26 cellular contexts compared by ENCODE assay signal in genomic region chr3:139131951-139132350, GRCh38.
"Had no signal": no experiment of that assay in that cellular context is flagged by ENCODE, and none has a peak within 500 bp of the region (broad histone marks: within the 10 kb centered on the region; RNA-seq: fewer than 3 reads in every experiment).

No MANE protein-coding gene starts in this region.

- H3K9me3 Mint-ChIP-seq: activated CD8-positive, alpha-beta T cell treated with anti-CD3 and anti-CD28 coated beads for 36 hours; activated naive CD4-positive, alpha-beta T cell treated with anti-CD3 and anti-CD28 coated beads for 36 hours; activated naive CD4-positive, alpha-beta T cell treated with anti-CD3 and anti-CD28 coated beads, Interleukin-2, amount 50 U/mL, for 24 hours; activated naive CD8-positive, alpha-beta T cell treated with anti-CD3 and anti-CD28 coated beads for 36 hours; activated naive CD8-positive, alpha-beta T cell treated with anti-CD3 and anti-CD28 coated beads, Interleukin-2, amount 50 U/mL, for 24 hours; activated T-cell treated with anti-CD3 and anti-CD28 coated beads, Interleukin-2, amount 50 U/mL, for 4 hours; activated T-helper 17 cell treated with anti-CD3 and anti-CD28 coated beads, Interleukin-2, amount 50 U/mL, for 72 hours; WTC11 had no signal

- H3K27ac Mint-ChIP-seq: activated CD8-positive, alpha-beta T cell treated with anti-CD3 and anti-CD28 coated beads for 36 hours; activated naive CD4-positive, alpha-beta T cell treated with anti-CD3 and anti-CD28 coated beads for 36 hours; activated naive CD4-positive, alpha-beta T cell treated with anti-CD3 and anti-CD28 coated beads, Interleukin-2, amount 50 U/mL, for 24 hours; activated naive CD8-positive, alpha-beta T cell treated with anti-CD3 and anti-CD28 coated beads for 36 hours; activated naive CD8-positive, alpha-beta T cell treated with anti-CD3 and anti-CD28 coated beads, Interleukin-2, amount 50 U/mL, for 24 hours; activated T-helper 17 cell treated with anti-CD3 and anti-CD28 coated beads, Interleukin-2, amount 50 U/mL, for 72 hours; WTC11 had no signal

- H3K4me1 Mint-ChIP-seq: activated naive CD4-positive, alpha-beta T cell treated with anti-CD3 and anti-CD28 coated beads, Interleukin-2, amount 50 U/mL, for 24 hours; activated naive CD8-positive, alpha-beta T cell treated with anti-CD3 and anti-CD28 coated beads for 36 hours; activated naive CD8-positive, alpha-beta T cell treated with anti-CD3 and anti-CD28 coated beads, Interleukin-2, amount 50 U/mL, for 24 hours; activated T-helper 17 cell treated with anti-CD3 and anti-CD28 coated beads, Interleukin-2, amount 50 U/mL, for 72 hours; WTC11 had no signal

- H3K27ac ChIP-seq: adrenal gland, body of pancreas, epithelial cell of prostate had no signal

- H3K4me3 ChIP-seq: adrenal gland, body of pancreas had no signal

- DNase-seq: activated CD4-positive, alpha-beta T cell treated with anti-CD3 and anti-CD28 coated beads for 1 hour; activated CD4-positive, alpha-beta T cell treated with anti-CD3 and anti-CD28 coated beads for 4 hours; activated CD4-positive, alpha-beta T cell treated with anti-CD3 and anti-CD28 coated beads, Interleukin-2, amount 50 U/mL, for 1 hour; activated CD4-positive, alpha-beta T cell treated with anti-CD3 and anti-CD28 coated beads, Interleukin-2, amount 50 U/mL, for 48 hours; activated CD8-positive, alpha-beta memory T cell treated with anti-CD3 and anti-CD28 coated beads for 24 hours; activated CD8-positive, alpha-beta T cell treated with anti-CD3 and anti-CD28 coated beads for 36 hours; activated effector memory CD4-positive, alpha-beta T cell treated with Interleukin-2 at 50 U/mL for 16 hours; activated gamma-delta T cell treated with Interleukin-2 at 50 U/mL for 16 hours; activated naive CD4-positive, alpha-beta T cell treated with anti-CD3 and anti-CD28 coated beads for 36 hours; activated naive CD8-positive, alpha-beta T cell treated with anti-CD3 and anti-CD28 coated beads for 36 hours; activated naive CD8-positive, alpha-beta T cell treated with anti-CD3 and anti-CD28 coated beads, Interleukin-2, amount 50 U/mL, for 24 hours; activated T-cell treated with anti-CD3 and anti-CD28 coated beads, Interleukin-2, amount 50 U/mL, for 4 hours; adrenal gland; amygdala; aorta; body of pancreas; caudate nucleus; cortex of kidney; effector CD8-positive, alpha-beta T cell; foreskin fibroblast; head of caudate nucleus; T-helper 2 cell had no signal

- H3K9me3 ChIP-seq: adrenal gland, body of pancreas had no signal

- H3K36me3 Mint-ChIP-seq: activated naive CD4-positive, alpha-beta T cell treated with anti-CD3 and anti-CD28 coated beads, Interleukin-2, amount 50 U/mL, for 24 hours; activated naive CD8-positive, alpha-beta T cell treated with anti-CD3 and anti-CD28 coated beads for 36 hours; WTC11 had no signal

- H3K27me3 ChIP-seq: adrenal gland, body of pancreas had no signal

- H3K27me3 Mint-ChIP-seq: activated naive CD4-positive, alpha-beta T cell treated with anti-CD3 and anti-CD28 coated beads, Interleukin-2, amount 50 U/mL, for 24 hours; activated naive CD8-positive, alpha-beta T cell treated with anti-CD3 and anti-CD28 coated beads, Interleukin-2, amount 50 U/mL, for 24 hours had no signal

- H3K4me1 ChIP-seq: adrenal gland had no signal

- H3K36me3 ChIP-seq: adrenal gland had no signal

- H3K4me3 Mint-ChIP-seq: activated CD8-positive, alpha-beta T cell treated with anti-CD3 and anti-CD28 coated beads for 36 hours; activated naive CD4-positive, alpha-beta T cell treated with anti-CD3 and anti-CD28 coated beads for 36 hours; activated naive CD4-positive, alpha-beta T cell treated with anti-CD3 and anti-CD28 coated beads, Interleukin-2, amount 50 U/mL, for 24 hours; activated naive CD8-positive, alpha-beta T cell treated with anti-CD3 and anti-CD28 coated beads for 36 hours; activated naive CD8-positive, alpha-beta T cell treated with anti-CD3 and anti-CD28 coated beads, Interleukin-2, amount 50 U/mL, for 24 hours; activated T-cell treated with anti-CD3 and anti-CD28 coated beads, Interleukin-2, amount 50 U/mL, for 4 hours; activated T-helper 17 cell treated with anti-CD3 and anti-CD28 coated beads, Interleukin-2, amount 50 U/mL, for 72 hours; WTC11 had no signal
